Comparison of ENCODE assay signal across 18 cellular contexts in genomic region chrX:106899276-106899675, GRCh38. TPM values are rescaled to one million over a fixed set of nuclear protein-coding genes. Genes with fewer than 3 reads are reported as not detected.
DNase-seq lines count a peak whose midpoint lies in the region; TF ChIP-seq lines count a peak whose summit lies in the region.
"Had no signal": no experiment of that assay in that cellular context is flagged by ENCODE, and none has a peak within 500 bp of the region (broad histone marks: within the 10 kb centered on the region; RNA-seq: fewer than 3 reads in every experiment).

No MANE protein-coding gene starts in this region.

- no peak overlapping the region for H3K4me3 Mint-ChIP-seq in nephron
- H3K4me3 Mint-ChIP-seq: CD4-positive, alpha-beta T cell had no signal

- peaks cover 2% of the 10 kb centered on the region for H3K9me3 Mint-ChIP-seq in nephron
- H3K9me3 Mint-ChIP-seq: CD4-positive, alpha-beta T cell had no signal

- TF ChIP-seq CTCF in nephron (IDR thresholded peaks at IDR 0.05; ENCODE audit: unreplicated experiment in 3 of 3): no peak
- no peak for TF ChIP-seq CTCF in BE2C (IDR thresholded peaks at IDR 0.05; ENCODE audit: low read depth, low read length)

- H3K36me3 ChIP-seq in BE2C: no peaks in the 10 kb centered on the region
- H3K36me3 ChIP-seq: BLaER1, SJCRH30 had no signal

- H3K4me1 Mint-ChIP-seq in nephron: peaks cover 17% of the 10 kb centered on the region

- H3K27ac Mint-ChIP-seq in nephron: peak overlapping the region; percentile 21 to 65 (median 53)
- H3K27ac Mint-ChIP-seq: CD4-positive, alpha-beta T cell had no signal

- DNase-seq in HT1080 (ENCODE audit: low read depth) (peak; percentile 31), RPMI7951 (ENCODE audit: low read depth) (peak; percentile 29), glomerular visceral epithelial cell (ENCODE audit: extremely low spot score) (peak; percentile 30), anterior cingulate cortex (lab: John Stamatoyannopoulos, UW) (no peak), COR-L47 (lab: John Stamatoyannopoulos, UW) (no peak), BE2C (no peak)
- DNase-seq: CD4-positive, alpha-beta T cell; GOT3; KG1; NCI-H1105; NCI-H146; NCI-H2171; NCI-H774 had no signal

- no peaks in the 10 kb centered on the region for H3K4me1 ChIP-seq in BE2C

- H3K9me3 ChIP-seq in BE2C: no peaks in the 10 kb centered on the region
- H3K9me3 ChIP-seq: BLaER1, Caco-2, SJCRH30 had no signal

- H3K27me3 ChIP-seq in BE2C: no peaks in the 10 kb centered on the region
- H3K27me3 ChIP-seq: SJCRH30 had no signal

- H3K27me3 Mint-ChIP-seq in nephron (ENCODE audit: low read depth): peaks cover 6% of the 10 kb centered on the region

- H3K4me3 ChIP-seq in BE2C (ENCODE audit: low read depth, low read length): no peak overlapping the region
- H3K4me3 ChIP-seq: BLaER1, GM12878, SJCRH30 had no signal

- no peaks in the 10 kb centered on the region for H3K36me3 Mint-ChIP-seq in nephron (ENCODE audit: low read depth)

RNA-seq across cellular contexts. Expression of gene RIPPLY1, which starts 3.9 kb away (rescaled TPM):
- 0.20 TPM in 1 of 2 replicates, not detected in the other for total RNA-seq in HT1080 (2014; rRNA removed; shearing (Covaris generic))
- polyA plus RNA-seq in HT1080 (2015; cell fraction: cytosol; rRNA removed): 0.33 TPM in 1 of 2 replicates, not detected in the other
- 0.11 TPM in 1 of 2 replicates, not detected in the other for polyA plus RNA-seq in HT1080 (2015; cell fraction: nucleus; rRNA removed)
- total RNA-seq in RPMI7951 (2014; rRNA removed; shearing (Covaris generic)): not detected in 2 replicates
- not detected for polyA plus RNA-seq in BE2C (2012; ENCODE audit: insufficient read depth, insufficient read length, low read depth)
- total RNA-seq: Caco-2; CD4-positive, alpha-beta T cell; GM12878 had no signal
- polyA plus RNA-seq: GM12878 had no signal

RNA-seq across cellular contexts. Expression of gene CLDN2, which starts 20.9 kb away (rescaled TPM):
- 0.03 and 0.10 TPM in 2 replicates for total RNA-seq in HT1080 (2014; rRNA removed; shearing (Covaris generic))
- 0.09 TPM in 1 of 2 replicates, not detected in the other for polyA plus RNA-seq in HT1080 (2015; cell fraction: cytosol; rRNA removed)
- 0.05 TPM in 1 of 2 replicates, not detected in the other for polyA plus RNA-seq in HT1080 (2015; cell fraction: nucleus; rRNA removed)
- not detected in 2 replicates for total RNA-seq in RPMI7951 (2014; rRNA removed; shearing (Covaris generic))
- not detected for polyA plus RNA-seq in BE2C (2012; ENCODE audit: insufficient read depth, insufficient read length, low read depth)
- total RNA-seq: CD4-positive, alpha-beta T cell; SJCRH30 had no signal
- polyA plus RNA-seq: GM12878 had no signal

Comparison
In these comparisons a context has a peak if more than half of its experiments do, and no peak if none do; other contexts are left out.
1. DNase-seq: peak in HT1080 (single experiment), RPMI7951 (single experiment) and glomerular visceral epithelial cell (single experiment); none in anterior cingulate cortex (0 of 58), COR-L47 (single experiment) and BE2C (single experiment).